Comparison of ENCODE assay signal across 2 cellular contexts in the genomic region with DNA sequence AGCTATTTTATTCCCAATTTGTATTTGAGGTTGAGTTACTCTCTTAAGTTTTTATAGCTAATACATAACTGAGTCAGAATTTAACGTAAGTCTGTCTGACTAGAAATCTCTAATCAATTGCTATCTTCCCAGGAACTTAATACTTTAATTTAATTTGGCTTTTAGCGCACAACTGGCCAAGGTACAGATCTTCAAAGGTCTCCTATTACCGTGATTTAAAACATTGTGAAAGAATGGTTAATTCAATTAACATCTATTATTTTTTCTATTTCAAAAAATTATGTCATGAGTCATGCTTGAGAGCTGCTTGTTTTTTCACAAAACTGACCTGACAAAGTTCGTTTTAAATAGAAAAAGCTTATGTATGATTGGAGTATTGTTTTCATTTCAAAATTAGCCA.
A peak's percentile ranks its signal among the peaks of the same experiment; 100 is the strongest.
TF ChIP-seq lines count a peak whose summit lies in the region.

No MANE protein-coding gene starts in this region.

TF ChIP-seq in HCT116, 20 proteins besides CTCF, POLR2A, EP300 and RAD21:
- TF ChIP-seq, protein P1, sequence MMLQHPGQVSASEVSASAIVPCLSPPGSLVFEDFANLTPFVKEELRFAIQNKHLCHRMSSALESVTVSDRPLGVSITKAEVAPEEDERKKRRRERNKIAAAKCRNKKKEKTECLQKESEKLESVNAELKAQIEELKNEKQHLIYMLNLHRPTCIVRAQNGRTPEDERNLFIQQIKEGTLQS (IDR thresholded peaks at IDR 0.05) = no peak
- no peak for TF ChIP-seq EZH2 (IDR thresholded peaks at IDR 0.05)
- no peak for TF ChIP-seq ZNF274 (IDR thresholded peaks at IDR 0.05; ENCODE audit: low read depth, low read length)

TF ChIP-seq in SK-N-SH treated with all-trans-retinoic acid at 6 μM for 48 hours, 23 proteins besides CTCF, POLR2A, EP300 and RAD21:
- TF ChIP-seq, protein P2, sequence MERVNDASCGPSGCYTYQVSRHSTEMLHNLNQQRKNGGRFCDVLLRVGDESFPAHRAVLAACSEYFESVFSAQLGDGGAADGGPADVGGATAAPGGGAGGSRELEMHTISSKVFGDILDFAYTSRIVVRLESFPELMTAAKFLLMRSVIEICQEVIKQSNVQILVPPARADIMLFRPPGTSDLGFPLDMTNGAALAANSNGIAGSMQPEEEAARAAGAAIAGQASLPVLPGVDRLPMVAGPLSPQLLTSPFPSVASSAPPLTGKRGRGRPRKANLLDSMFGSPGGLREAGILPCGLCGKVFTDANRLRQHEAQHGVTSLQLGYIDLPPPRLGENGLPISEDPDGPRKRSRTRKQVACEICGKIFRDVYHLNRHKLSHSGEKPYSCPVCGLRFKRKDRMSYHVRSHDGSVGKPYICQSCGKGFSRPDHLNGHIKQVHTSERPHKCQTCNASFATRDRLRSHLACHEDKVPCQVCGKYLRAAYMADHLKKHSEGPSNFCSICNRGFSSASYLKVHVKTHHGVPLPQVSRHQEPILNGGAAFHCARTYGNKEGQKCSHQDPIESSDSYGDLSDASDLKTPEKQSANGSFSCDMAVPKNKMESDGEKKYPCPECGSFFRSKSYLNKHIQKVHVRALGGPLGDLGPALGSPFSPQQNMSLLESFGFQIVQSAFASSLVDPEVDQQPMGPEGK (CRISPR knock-in tag; IDR thresholded peaks at IDR 0.05; ENCODE audit: borderline replicate concordance) = 0 out of 2 replicates have a peak, but pooled peaks have one; percentile 40
- no peak for TF ChIP-seq ARNTL (CRISPR knock-in tag; IDR thresholded peaks at IDR 0.05; ENCODE audit: borderline replicate concordance, low read depth)
- TF ChIP-seq ZC3H10 (CRISPR knock-in tag; IDR thresholded peaks at IDR 0.05) = peak; percentile 92
- TF ChIP-seq ISL1 (CRISPR knock-in tag; IDR thresholded peaks at IDR 0.05) = peak; percentile 89
